ENCODE assay signal across 9 cellular contexts in genomic region chr7:32204361-32205018, GRCh38.
DNase-seq lines count a peak whose midpoint lies in the region; ATAC-seq and TF ChIP-seq lines count a peak whose summit lies in the region.
"Had no signal": no experiment of that assay in that cellular context is flagged by ENCODE, and none has a peak within 500 bp of the region (broad histone marks: within the 10 kb centered on the region; RNA-seq: fewer than 3 reads in every experiment).

No MANE protein-coding gene starts in this region.

- H3K4me3 ChIP-seq in AG04450 (ENCODE audit: low read depth, low read length) (no peak overlapping the region), astrocyte of the spinal cord (ENCODE audit: low read depth, low read length) (no peak overlapping the region), smooth muscle cell (no peak overlapping the region)

- in situ Hi-C loops in astrocyte of the spinal cord (cut with HindIII; ENCODE audit: low sequenced_read_pairs): no loop called here

- POLR2A ChIA-PET in AG04450 (lab: Yijun Ruan, JAX): no interaction called here

- no peaks in the 10 kb centered on the region for H3K79me2 ChIP-seq in smooth muscle cell (ENCODE audit: low read depth)
- H3K79me2 ChIP-seq: parathyroid adenoma had no signal

- no peaks in the 10 kb centered on the region for H3K36me3 ChIP-seq in smooth muscle cell (ENCODE audit: low read depth)

- H3F3A ChIP-seq in smooth muscle cell (ENCODE audit: low read depth): no peaks in the 10 kb centered on the region

- CTCF ChIA-PET in AG04450 (lab: Charles Lee): interaction anchor here (0.5 to 10.2 kb wide), 17 partner anchors 37 to 761 kb away, joined by 3 to 137 read pairs (median 5); partner anchors contain the start of gene PDE1C

- peak; percentile 64 for TF ChIP-seq CTCF in AG04450 (IDR thresholded peaks at IDR 0.05; ENCODE audit: low read depth, low read length)
- peak; percentile 74 for TF ChIP-seq CTCF in astrocyte of the spinal cord (IDR thresholded peaks at IDR 0.05; ENCODE audit: low read depth, low read length)
- TF ChIP-seq CTCF in smooth muscle cell (IDR thresholded peaks at IDR 0.05; ENCODE audit: borderline replicate concordance, insufficient read depth, poor library complexity, severe bottlenecking): peak; percentile 73

- H3K27ac ChIP-seq in AG04450 (ENCODE audit: low read depth, low read length): no peak overlapping the region
- H3K27ac ChIP-seq in smooth muscle cell (ENCODE audit: low read depth): no peak overlapping the region
- H3K27ac ChIP-seq: parathyroid adenoma had no signal

- 38% methylated on average over 9 of the region's 9 CpGs for WGBS in smooth muscle cell (ENCODE audit: low lambda C conversion rate)

- H4K20me1 ChIP-seq in smooth muscle cell (ENCODE audit: low read depth): no peaks in the 10 kb centered on the region

- H3K9ac ChIP-seq in smooth muscle cell (ENCODE audit: low read depth): no peak overlapping the region
- H3K9ac ChIP-seq: parathyroid adenoma had no signal

- peak; percentile 41 for DNase-seq in AG04450 (ENCODE audit: low read depth, low spot score)
- peak; percentile 42 for DNase-seq in NCI-H510A (lab: John Stamatoyannopoulos, UW)
- DNase-seq in astrocyte of the spinal cord (ENCODE audit: low read depth, low spot score): peak; percentile 84
- DNase-seq in hypothalamus (lab: John Stamatoyannopoulos, UW): peak in 47 of 51 donors; percentile 11 to 90 (median 68)
- no peak for DNase-seq in smooth muscle cell (lab: John Stamatoyannopoulos, UW; ENCODE audit: unreplicated experiment)
- DNase-seq in GM19240 (ENCODE audit: insufficient read length, low spot score): no peak

- H3K9me3 ChIP-seq in AG04450 (ENCODE audit: control insufficient read depth, insufficient read depth, low read length) (peaks cover 7% of the 10 kb centered on the region), smooth muscle cell (replicated peaks; ENCODE audit: low read depth) (no peaks in the 10 kb centered on the region)

- H3K4me1 ChIP-seq in smooth muscle cell (ENCODE audit: low read depth): no peaks in the 10 kb centered on the region
- H3K4me1 ChIP-seq: parathyroid adenoma had no signal

- ATAC-seq in GM18502 (IDR thresholded peaks at IDR 0.05; ENCODE audit: poor library complexity, unreplicated experiment): peak; percentile 82
- ATAC-seq in HG03342 (IDR thresholded peaks at IDR 0.05; ENCODE audit: unreplicated experiment): peak; percentile 83

- H3K27me3 ChIP-seq in AG04450 (ENCODE audit: control insufficient read depth, insufficient read depth, low read length): no peaks in the 10 kb centered on the region
- peaks cover 37% of the 10 kb centered on the region for H3K27me3 ChIP-seq in smooth muscle cell (ENCODE audit: low read depth)

- H3K4me2 ChIP-seq in smooth muscle cell: peak overlapping the region; percentile 25

- H2AFZ ChIP-seq in smooth muscle cell (ENCODE audit: low read depth): no peak overlapping the region
- H2AFZ ChIP-seq: parathyroid adenoma had no signal

Comparison
In these comparisons a context has a peak if more than half of its experiments do, and no peak if none do; other contexts are left out.
1. DNase-seq: peak in AG04450 (single experiment), NCI-H510A (single experiment), astrocyte of the spinal cord (single experiment) and hypothalamus (47 of 51); none in smooth muscle cell (single experiment) and GM19240 (single experiment).
2. Peak in every context shown above with its lines, with median percentiles within 50 percentile points of each other: CTCF ChIP-seq.